Comparison of ENCODE assay signal across 8 cellular contexts in genomic region chrX:41382699-41383645, GRCh38.
A peak's percentile ranks its signal among the peaks of the same experiment; 100 is the strongest.
DNase-seq lines count a peak whose midpoint lies in the region; ATAC-seq and TF ChIP-seq lines count a peak whose summit lies in the region.

No MANE protein-coding gene starts in this region.

- H2AFZ ChIP-seq in OCI-LY1 (ENCODE audit: low read length) = no peak overlapping the region; the same call in 1 of the 2 replicates
- no peak overlapping the region for H2AFZ ChIP-seq in parathyroid adenoma

- no peaks in the 10 kb centered on the region for H3K27me3 ChIP-seq in OCI-LY1 (ENCODE audit: insufficient read depth, low read length)
- no peaks in the 10 kb centered on the region for H3K27me3 ChIP-seq in parathyroid adenoma (ENCODE audit: control insufficient read depth, insufficient read depth, low read length)

- DNase-seq in ELR (ENCODE audit: low read depth) = peak; percentile 46
- DNase-seq in central memory CD4-positive, alpha-beta T cell = peak; percentile 45
- no peak for DNase-seq in GM19238 (ENCODE audit: insufficient read length, low spot score)
- DNase-seq in DMS114 treated with DMSO at 0.1 percent for 48 hours (lab: John Stamatoyannopoulos, UW; ENCODE audit: unreplicated experiment) = no peak
- no peak for DNase-seq in NCI-H2081 (lab: John Stamatoyannopoulos, UW)

- no peaks in the 10 kb centered on the region for H3K36me3 ChIP-seq in OCI-LY1 (ENCODE audit: insufficient read depth, low read length)
- H3K36me3 ChIP-seq in parathyroid adenoma (ENCODE audit: control insufficient read depth, insufficient read depth, low read length) = no peaks in the 10 kb centered on the region

- TF ChIP-seq CTCF in OCI-LY1 (IDR thresholded peaks at IDR 0.05; ENCODE audit: low read length) (no peak), parathyroid adenoma (IDR thresholded peaks at IDR 0.05) (no peak)

- H3K4me3 ChIP-seq in OCI-LY1 (ENCODE audit: low read depth, low read length, poor library complexity, severe bottlenecking) (no peak overlapping the region), parathyroid adenoma (ENCODE audit: low read depth, low read length) (no peak overlapping the region)

- no peaks in the 10 kb centered on the region for H4K20me1 ChIP-seq in OCI-LY1 (ENCODE audit: insufficient read depth, low read length)

- H3K79me2 ChIP-seq in OCI-LY1 (ENCODE audit: insufficient read depth, low read length) (no peaks in the 10 kb centered on the region), parathyroid adenoma (no peaks in the 10 kb centered on the region)

- H3K9me3 ChIP-seq in OCI-LY1 (ENCODE audit: low read length) (no peaks in the 10 kb centered on the region), parathyroid adenoma (ENCODE audit: control insufficient read depth, low read length) (no peaks in the 10 kb centered on the region)

- no peak overlapping the region for H3K9ac ChIP-seq in OCI-LY1 (ENCODE audit: low read length)
- H3K9ac ChIP-seq in parathyroid adenoma = no peak overlapping the region

- H3K27ac ChIP-seq in OCI-LY1 (ENCODE audit: low read depth, low read length, poor library complexity, severe bottlenecking) (peak overlapping the region; percentile 39), parathyroid adenoma (no peak overlapping the region)

- ATAC-seq in GM19324 (IDR thresholded peaks at IDR 0.05; ENCODE audit: low FRiP score, unreplicated experiment) = no peak

- H3K4me2 ChIP-seq in OCI-LY1 (ENCODE audit: low read length) = no peak overlapping the region; the same call in 1 of the 2 replicates
- H3K4me2 ChIP-seq in parathyroid adenoma (ENCODE audit: low read length) = peak overlapping the region; percentile 58

- no peaks in the 10 kb centered on the region for H3F3A ChIP-seq in OCI-LY1 (ENCODE audit: insufficient read depth, low read length)

- H3K4me1 ChIP-seq in OCI-LY1 (ENCODE audit: insufficient read depth, low read length, severe bottlenecking) (peaks cover 18% of the 10 kb centered on the region), parathyroid adenoma (no peaks in the 10 kb centered on the region)

- H3K9me2 ChIP-seq in OCI-LY1 (ENCODE audit: low read depth, low read length) = no peaks in the 10 kb centered on the region

Comparison
In these comparisons a context has a peak if more than half of its experiments do, and no peak if none do; other contexts are left out.
1. DNase-seq: peak in ELR (single experiment) and central memory CD4-positive, alpha-beta T cell (single experiment); none in GM19238 (single experiment), DMS114 treated with DMSO at 0.1 percent for 48 hours (single experiment) and NCI-H2081 (0 of 2).